Comparison of ENCODE assay signal across 30 cellular contexts in genomic region chr10:126175586-126176258, GRCh38.
DNase-seq lines count a peak whose midpoint lies in the region; ATAC-seq, FAIRE-seq and TF ChIP-seq lines count a peak whose summit lies in the region.
"Had no signal": no experiment of that assay in that cellular context is flagged by ENCODE, and none has a peak within 500 bp of the region (broad histone marks: within the 10 kb centered on the region; RNA-seq: fewer than 3 reads in every experiment).

No MANE protein-coding gene starts in this region.

- H4K91ac ChIP-seq in H9 (ENCODE audit: insufficient read length, low read depth, low read length) (no peak overlapping the region), trophoblast cell (ENCODE audit: low read depth, low read length) (no peak overlapping the region)

- TF ChIP-seq POLR2A in K562 (conservative IDR thresholded peaks at IDR 0.05): no peak

- H3K9me3 ChIP-seq in H9 (ENCODE audit: control insufficient read depth, low read depth, low read length): no peaks in the 10 kb centered on the region
- no peaks in the 10 kb centered on the region for H3K9me3 ChIP-seq in K562 (replicated peaks; ENCODE audit: control insufficient read depth, insufficient read depth, low read depth, low read length)
- H3K9me3 ChIP-seq in trophoblast cell (ENCODE audit: insufficient read depth, low read depth, low read length): no peaks in the 10 kb centered on the region
- H3K9me3 ChIP-seq: ascending aorta, esophagus muscularis mucosa, thoracic aorta had no signal

- no peak for ATAC-seq in K562
- ATAC-seq: activated T-helper 17 cell treated with anti-CD3 and anti-CD28 coated beads, Interleukin-2, amount 50 U/mL, for 72 hours; HCT116; Panc1 had no signal

- no peak overlapping the region for H2BK15ac ChIP-seq in H9 (ENCODE audit: low read depth, low read length)

- H3K4me1 Mint-ChIP-seq in H9 (peaks cover 49 to 57% of the 10 kb centered on the region in 2 experiments), glutamatergic neuron (ENCODE audit: low read depth, unreplicated experiment) (peaks cover 36% of the 10 kb centered on the region)
- no peaks in the 10 kb centered on the region for H3K4me1 Mint-ChIP-seq in activated T-helper 2 cell treated with anti-CD3 and anti-CD28 coated beads, Interferon-gamma antibody, Interleukin-2, Interleukin-4, amounts not matched to agents 10 μg/mL and 5 μg/mL and 100 μg/mL, durations not matched to agents 14 hours and 24 hours and 36 hours (ENCODE audit: low read depth)
- H3K4me1 Mint-ChIP-seq: activated naive CD8-positive, alpha-beta T cell treated with anti-CD3 and anti-CD28 coated beads for 36 hours; activated T-helper 17 cell treated with anti-CD3 and anti-CD28 coated beads, Interleukin-2, amount 50 U/mL, for 72 hours had no signal

- H3T11ph ChIP-seq in H9 (ENCODE audit: low read length): no peak overlapping the region

- in situ Hi-C loops in K562 (cut with MboI): no loop called here

- H2BK5ac ChIP-seq in H9 (ENCODE audit: insufficient read length, low read length) (no peak overlapping the region), trophoblast cell (ENCODE audit: low read depth, low read length, poor library complexity) (no peak overlapping the region)

- H3K27ac ChIP-seq in H9 (ENCODE audit: insufficient read length, low read depth, low read length) (no peak overlapping the region), K562 (ENCODE audit: extremely low read depth, low read depth, low read length) (no peak overlapping the region), trophoblast cell (ENCODE audit: low read depth, low read length) (no peak overlapping the region)
- H3K27ac ChIP-seq: ascending aorta, C4-2B, esophagus muscularis mucosa, HL-60, thoracic aorta had no signal

- H3K4me1 ChIP-seq in H9 (ENCODE audit: insufficient read depth, low read length) (peaks cover 5% of the 10 kb centered on the region; the same call in 1 of the 2 replicates), K562 (replicated peaks in 1 of 2; ENCODE audit: control insufficient read depth in 2 of 2, insufficient read depth in 2 of 2, low read length in 2 of 2) (no peaks in the 10 kb centered on the region), trophoblast cell (ENCODE audit: control insufficient read depth in 1 of 2, insufficient read depth in 2 of 2, low read length in 2 of 2) (peaks cover 0 to 1% of the 10 kb centered on the region in 2 experiments)
- H3K4me1 ChIP-seq: ascending aorta, esophagus muscularis mucosa had no signal

- H3K14ac ChIP-seq in H9 (ENCODE audit: insufficient read depth, low read length) (no peak overlapping the region), trophoblast cell (ENCODE audit: low read length) (no peak overlapping the region)

- H2AFZ ChIP-seq in H9 (ENCODE audit: low read length) (peak overlapping the region; percentile 5), K562 (ENCODE audit: low read depth, low read length) (no peak overlapping the region), trophoblast cell (ENCODE audit: insufficient read depth, low read length, poor library complexity) (no peak overlapping the region)

- no peak overlapping the region for H3K4me3 Mint-ChIP-seq in H9
- no peak overlapping the region for H3K4me3 Mint-ChIP-seq in glutamatergic neuron (ENCODE audit: unreplicated experiment)
- no peak overlapping the region for H3K4me3 Mint-ChIP-seq in activated T-helper 2 cell treated with anti-CD3 and anti-CD28 coated beads, Interferon-gamma antibody, Interleukin-2, Interleukin-4, amounts not matched to agents 10 μg/mL and 5 μg/mL and 100 μg/mL, durations not matched to agents 14 hours and 24 hours and 36 hours (ENCODE audit: low read depth)
- H3K4me3 Mint-ChIP-seq: activated B cell treated with CpG ODN at 0.5 μM for 24 hours; activated naive CD8-positive, alpha-beta T cell treated with anti-CD3 and anti-CD28 coated beads for 36 hours; activated T-helper 17 cell treated with anti-CD3 and anti-CD28 coated beads, Interleukin-2, amount 50 U/mL, for 72 hours; IgD-negative memory B cell had no signal

- no CpG with 5 or more reads among the region's 16 CpGs for WGBS in H9 (ENCODE audit: extremely low coverage, insufficient read length, low lambda C conversion rate)
- WGBS in K562 (ENCODE audit: insufficient coverage, low coverage, missing lambda C conversion rate): 33% methylated on average over 14 of the region's 16 CpGs
- WGBS in trophoblast cell (ENCODE audit: extremely low coverage, insufficient coverage, insufficient read length): no CpG with 5 or more reads among the region's 16 CpGs

- BruUV-seq in K562 (replicated peaks; lab: Mats Ljungman, UMichigan): no TSS peak

- CTCF ChIA-PET in K562 (lab: Yijun Ruan, JAX; ENCODE audit: low intra/inter-chr PET ratio): no interaction called here

- H2BK12ac ChIP-seq in H9 (ENCODE audit: insufficient read length, low read depth, low read length) (no peak overlapping the region), trophoblast cell (ENCODE audit: low read length) (no peak overlapping the region)

- no peak overlapping the region for H3K4ac ChIP-seq in H9 (ENCODE audit: low read depth, low read length)
- H3K4ac ChIP-seq in trophoblast cell (ENCODE audit: low read depth, low read length): no peak overlapping the region

- peak overlapping the region; percentile 63 to 95 (median 65) for H3K27ac Mint-ChIP-seq in H9
- H3K27ac Mint-ChIP-seq in glutamatergic neuron (ENCODE audit: unreplicated experiment): peak overlapping the region; percentile 95
- H3K27ac Mint-ChIP-seq in activated T-helper 2 cell treated with anti-CD3 and anti-CD28 coated beads, Interferon-gamma antibody, Interleukin-2, Interleukin-4, amounts not matched to agents 10 μg/mL and 5 μg/mL and 100 μg/mL, durations not matched to agents 14 hours and 24 hours and 36 hours: no peak overlapping the region
- H3K27ac Mint-ChIP-seq: activated B cell treated with CpG ODN at 0.5 μM for 24 hours; activated naive CD8-positive, alpha-beta T cell treated with anti-CD3 and anti-CD28 coated beads for 36 hours; activated T-helper 17 cell treated with anti-CD3 and anti-CD28 coated beads, Interleukin-2, amount 50 U/mL, for 72 hours; IgD-negative memory B cell had no signal

- H3K4me2 ChIP-seq in H9 (ENCODE audit: insufficient read depth, insufficient read length, low read length): no peak overlapping the region
- no peak overlapping the region for H3K4me2 ChIP-seq in K562 (ENCODE audit: insufficient read depth, low read length)
- H3K4me2 ChIP-seq in trophoblast cell (ENCODE audit: low read length): no peak overlapping the region

- TF ChIP-seq CTCF in H9 (conservative IDR thresholded peaks at IDR 0.05): no peak
- TF ChIP-seq CTCF in K562 (IDR thresholded peaks at IDR 0.05 in 2 of 3, conservative IDR thresholded peaks at IDR 0.05 in 1 of 3; ENCODE audit: insufficient read depth in 2 of 3, low read depth in 1 of 3, low read length in 3 of 3): no peak
- no peak for TF ChIP-seq CTCF in glutamatergic neuron (IDR thresholded peaks at IDR 0.05; ENCODE audit: partially characterized antibody, unreplicated experiment)

- H2BK20ac ChIP-seq in H9 (ENCODE audit: low read depth, low read length, poor library complexity, severe bottlenecking): no peak overlapping the region

- H3K79me1 ChIP-seq in H9 (ENCODE audit: insufficient read depth, low read depth, low read length, poor library complexity, severe bottlenecking): no peaks in the 10 kb centered on the region
- H3K79me1 ChIP-seq in trophoblast cell (ENCODE audit: low read length): no peaks in the 10 kb centered on the region

- intact Hi-C loops in K562 (cut with micrococcal nuclease): no loop called here
- intact Hi-C loops in activated T-helper 2 cell treated with anti-CD3 and anti-CD28 coated beads, Interferon-gamma antibody, Interleukin-2, Interleukin-4, amounts not matched to agents 10 μg/mL and 5 μg/mL and 100 μg/mL, durations not matched to agents 14 hours and 24 hours and 36 hours (cut with micrococcal nuclease): no loop called here

- H3K23ac ChIP-seq in H9 (ENCODE audit: insufficient read length, low read depth, low read length): no peak overlapping the region
- no peak overlapping the region for H3K23ac ChIP-seq in trophoblast cell (ENCODE audit: low read length)

- no peaks in the 10 kb centered on the region for H3K27me3 ChIP-seq in H9 (ENCODE audit: insufficient read depth, low read length)
- no peaks in the 10 kb centered on the region for H3K27me3 ChIP-seq in K562 (ENCODE audit: control insufficient read depth in 2 of 2, insufficient read depth in 2 of 2, low read length in 2 of 2)
- H3K27me3 ChIP-seq in trophoblast cell (ENCODE audit: insufficient read depth, low read length): no peaks in the 10 kb centered on the region
- H3K27me3 ChIP-seq: ascending aorta, esophagus muscularis mucosa had no signal

- no peaks in the 10 kb centered on the region for H3K9me1 ChIP-seq in K562 (ENCODE audit: control insufficient read depth, insufficient read depth, low read length)

- H4K20me1 ChIP-seq in H9 (ENCODE audit: control insufficient read depth, insufficient read depth, insufficient read length) (no peaks in the 10 kb centered on the region), K562 (replicated peaks; ENCODE audit: control insufficient read depth, insufficient read depth, low read length) (no peaks in the 10 kb centered on the region; the same call in 1 of the 2 replicates)

- H3K18ac ChIP-seq in H9 (ENCODE audit: insufficient read length, low read depth, low read length) (no peak overlapping the region), trophoblast cell (ENCODE audit: low read length) (no peak overlapping the region)

- H4K5ac ChIP-seq in H9 (ENCODE audit: insufficient read length, low read depth, low read length): no peak overlapping the region

- H3K56ac ChIP-seq in H9 (ENCODE audit: insufficient read length, low read depth, low read length): no peak overlapping the region

- no peak for TF ChIP-seq EP300 in K562 (IDR thresholded peaks at IDR 0.05; ENCODE audit: low read length)

- H3K23me2 ChIP-seq in H9 (ENCODE audit: insufficient read length, low read depth, low read length, poor library complexity, severe bottlenecking): no peaks in the 10 kb centered on the region

- H3K27me3 Mint-ChIP-seq in H9 (ENCODE audit: low read depth) (no peaks in the 10 kb centered on the region), glutamatergic neuron (ENCODE audit: unreplicated experiment) (peaks cover 2% of the 10 kb centered on the region)
- no peaks in the 10 kb centered on the region for H3K27me3 Mint-ChIP-seq in activated T-helper 2 cell treated with anti-CD3 and anti-CD28 coated beads, Interferon-gamma antibody, Interleukin-2, Interleukin-4, amounts not matched to agents 10 μg/mL and 5 μg/mL and 100 μg/mL, durations not matched to agents 14 hours and 24 hours and 36 hours (ENCODE audit: low read depth)
- H3K27me3 Mint-ChIP-seq: activated B cell treated with CpG ODN at 0.5 μM for 24 hours; activated T-helper 17 cell treated with anti-CD3 and anti-CD28 coated beads, Interleukin-2, amount 50 U/mL, for 72 hours had no signal

- DNase-seq in H9 (no peak), K562 (ENCODE audit: extremely low read depth in 1 of 4, low spot score in 3 of 4) (no peak), glutamatergic neuron (no peak), trophoblast cell (peak; percentile 74 to 79), activated gamma-delta T cell treated with Interleukin-2 at 50 U/mL for 16 hours (no peak), MV-4-11 (lab: John Stamatoyannopoulos, UW) (no peak), globus pallidus (ENCODE audit: low spot score) (no peak)
- no peak for DNase-seq in activated T-helper 2 cell treated with anti-CD3 and anti-CD28 coated beads, Interferon-gamma antibody, Interleukin-2, Interleukin-4, amounts not matched to agents 10 μg/mL and 5 μg/mL and 100 μg/mL, durations not matched to agents 14 hours and 24 hours and 36 hours (ENCODE audit: low spot score)
- DNase-seq: activated B cell treated with CpG ODN at 0.5 μM for 24 hours; activated naive CD8-positive, alpha-beta T cell treated with anti-CD3 and anti-CD28 coated beads for 36 hours; effector memory CD4-positive, alpha-beta T cell; kidney glomerular epithelial cell; NCI-H1105 treated with DMSO at 0.1 percent for 48 hours; NCI-H2081 treated with DMSO at 0.1 percent for 48 hours; NCI-H446; nucleus accumbens; SIG-M5; stimulated activated CD4-positive, alpha-beta T cell treated with anti-CD3 and anti-CD28 coated beads, Interleukin-4, amount 100 ng/mL, for 4 hours; stimulated activated naive CD4-positive, alpha-beta T cell had no signal

- H3K9me3 Mint-ChIP-seq in H9 (peaks cover 0 to 2% of the 10 kb centered on the region in 2 experiments; a peak in 1 of 5 replicates), glutamatergic neuron (ENCODE audit: unreplicated experiment) (peaks cover 11% of the 10 kb centered on the region)
- no peaks in the 10 kb centered on the region for H3K9me3 Mint-ChIP-seq in activated T-helper 2 cell treated with anti-CD3 and anti-CD28 coated beads, Interferon-gamma antibody, Interleukin-2, Interleukin-4, amounts not matched to agents 10 μg/mL and 5 μg/mL and 100 μg/mL, durations not matched to agents 14 hours and 24 hours and 36 hours
- H3K9me3 Mint-ChIP-seq: activated B cell treated with CpG ODN at 0.5 μM for 24 hours; activated naive CD8-positive, alpha-beta T cell treated with anti-CD3 and anti-CD28 coated beads for 36 hours; activated T-helper 17 cell treated with anti-CD3 and anti-CD28 coated beads, Interleukin-2, amount 50 U/mL, for 72 hours had no signal

- H3K79me2 ChIP-seq in H9 (ENCODE audit: insufficient read depth, low read length) (no peaks in the 10 kb centered on the region), K562 (ENCODE audit: control insufficient read depth, insufficient read depth, low read length) (no peaks in the 10 kb centered on the region), trophoblast cell (ENCODE audit: control insufficient read depth, insufficient read depth, low read length, poor library complexity) (no peaks in the 10 kb centered on the region)

- H2AK5ac ChIP-seq in H9 (ENCODE audit: insufficient read length, low read length): no peak overlapping the region
- H2AK5ac ChIP-seq in trophoblast cell (ENCODE audit: low read length): no peak overlapping the region

- no peak overlapping the region for H4K12ac ChIP-seq in trophoblast cell (ENCODE audit: low read depth, low read length)

- no peak for FAIRE-seq in K562 (lab: Jason Lieb, UNC)
- FAIRE-seq: colon, GM12891 had no signal

- H3K36me3 Mint-ChIP-seq in H9 (ENCODE audit: insufficient read depth in 1 of 3, low read depth in 3 of 3) (no peaks in the 10 kb centered on the region), glutamatergic neuron (ENCODE audit: unreplicated experiment) (no peaks in the 10 kb centered on the region)
- no peaks in the 10 kb centered on the region for H3K36me3 Mint-ChIP-seq in activated T-helper 2 cell treated with anti-CD3 and anti-CD28 coated beads, Interferon-gamma antibody, Interleukin-2, Interleukin-4, amounts not matched to agents 10 μg/mL and 5 μg/mL and 100 μg/mL, durations not matched to agents 14 hours and 24 hours and 36 hours (ENCODE audit: low read depth)
- H3K36me3 Mint-ChIP-seq: activated naive CD8-positive, alpha-beta T cell treated with anti-CD3 and anti-CD28 coated beads for 36 hours; IgD-negative memory B cell had no signal

- POLR2A ChIA-PET in K562 (lab: Yijun Ruan, JAX): no interaction called here

- H2BK120ac ChIP-seq in H9 (ENCODE audit: low read depth, low read length, poor library complexity, severe bottlenecking) (no peak overlapping the region), trophoblast cell (ENCODE audit: insufficient read depth, low read length, poor library complexity) (no peak overlapping the region)

- H3K9ac ChIP-seq in H9 (ENCODE audit: extremely low read depth, insufficient read length, low read length) (no peak overlapping the region), K562 (ENCODE audit: insufficient read depth in 1 of 2, low read depth in 2 of 2, low read length in 2 of 2) (no peak overlapping the region), trophoblast cell (ENCODE audit: low read length) (no peak overlapping the region)

- TF ChIP-seq RAD21 in K562 (CRISPR knock-in tag; conservative IDR thresholded peaks at IDR 0.05 in 1 of 2, IDR thresholded peaks at IDR 0.05 in 1 of 2): no peak

- H4K8ac ChIP-seq in H9 (replicated peaks; ENCODE audit: insufficient read length, low read depth, low read length) (no peak overlapping the region), trophoblast cell (ENCODE audit: low read depth, low read length) (no peak overlapping the region)

- H3K36me3 ChIP-seq in K562 (ENCODE audit: control insufficient read depth, insufficient read depth, low read length) (no peaks in the 10 kb centered on the region), trophoblast cell (ENCODE audit: control insufficient read depth in 1 of 2, insufficient read depth in 2 of 2, low read length in 2 of 2) (no peaks in the 10 kb centered on the region)
- H3K36me3 ChIP-seq: ascending aorta, esophagus muscularis mucosa, thoracic aorta had no signal

- no peak overlapping the region for H3K4me3 ChIP-seq in K562
- H3K4me3 ChIP-seq in trophoblast cell (ENCODE audit: low read depth, low read length): no peak overlapping the region
- H3K4me3 ChIP-seq: ascending aorta, esophagus muscularis mucosa, thoracic aorta had no signal

Comparison
In these comparisons a context has a peak if more than half of its experiments do, and no peak if none do; other contexts are left out.
1. DNase-seq: peak in trophoblast cell (2 of 2); none in H9 (single experiment), K562 (0 of 4), glutamatergic neuron (single experiment), activated gamma-delta T cell treated with Interleukin-2 at 50 U/mL for 16 hours (single experiment), activated T-helper 2 cell treated with anti-CD3 and anti-CD28 coated beads, Interferon-gamma antibody, Interleukin-2, Interleukin-4, amounts not matched to agents 10 μg/mL and 5 μg/mL and 100 μg/mL, durations not matched to agents 14 hours and 24 hours and 36 hours (single experiment), MV-4-11 (single experiment) and globus pallidus (single experiment).